In the genomic region with DNA sequence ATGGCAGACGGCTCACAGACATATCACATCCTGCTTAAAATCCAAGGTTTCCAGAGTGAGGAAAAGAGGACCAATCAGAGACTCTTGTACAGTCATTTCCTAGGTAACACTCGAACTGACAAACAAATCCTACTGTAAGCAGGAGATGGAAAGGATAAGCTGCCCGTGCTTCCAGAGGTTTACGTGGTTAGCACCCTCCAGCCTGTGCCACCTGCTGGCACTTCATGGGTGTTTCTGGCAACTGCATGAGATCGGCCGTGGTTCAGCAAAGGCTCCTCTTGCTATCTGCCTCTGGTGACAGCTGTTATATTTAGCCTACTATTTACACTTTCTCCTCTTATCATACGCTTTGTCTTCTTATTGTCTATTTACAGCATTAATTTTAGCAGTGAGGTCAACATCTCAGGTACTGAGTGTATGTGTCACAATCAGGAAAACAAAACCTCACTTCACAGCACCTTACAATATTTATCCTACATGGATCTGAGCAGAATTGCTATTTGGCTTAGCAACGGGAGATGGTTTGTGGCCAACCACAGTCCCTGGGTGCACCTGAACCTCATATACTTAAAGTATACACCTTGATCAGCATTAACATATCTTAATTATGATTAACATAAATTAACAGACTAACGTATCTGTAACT, we compare ENCODE assay signal across 8 cellular contexts.
A peak's percentile ranks its signal among the peaks of the same experiment; 100 is the strongest.
DNase-seq lines count a peak whose midpoint lies in the region; ATAC-seq, FAIRE-seq and TF ChIP-seq lines count a peak whose summit lies in the region.

No MANE protein-coding gene starts in this region.

- POLR2A ChIA-PET in A549 (lab: Yijun Ruan, JAX): no interaction called here

- CTCF ChIA-PET in A549 (lab: Yijun Ruan, JAX): interaction anchor here (0.6 to 1.9 kb wide), 4 partner anchors 31 to 382 kb away, joined by 3 to 6 read pairs (median 4); no protein-coding TSS in a partner anchor

- no peaks in the 10 kb centered on the region for H3K9me3 ChIP-seq in A549
- no peaks in the 10 kb centered on the region for H3K9me3 ChIP-seq in kidney (ENCODE audit: control insufficient read depth in 1 of 2, low read length in 2 of 2)

- TF ChIP-seq CTCF in A549 (IDR thresholded peaks at IDR 0.05) (peak; percentile 30; the same call in 2 of the 3 replicates), kidney (IDR thresholded peaks at IDR 0.05; ENCODE audit: borderline replicate concordance, extremely low read depth, insufficient read depth) (no peak)

- H3K36me3 ChIP-seq in kidney (ENCODE audit: control insufficient read depth in 1 of 2, insufficient read depth in 2 of 2, low read length in 2 of 2): no peaks in the 10 kb centered on the region

- WGBS in A549 (ENCODE audit: missing lambda C conversion rate): 3% methylated on average over 9 of the region's 9 CpGs

- intact Hi-C loops in Right ventricle myocardium inferior (cut with DNase I) (no loop called here), kidney (cut with DNase I) (no loop called here)

- FAIRE-seq in A549 (lab: Jason Lieb, UNC) (no peak), kidney (lab: Jason Lieb, UNC) (no peak)

- H3K4me1 ChIP-seq in A549 (no peaks in the 10 kb centered on the region), kidney (ENCODE audit: control insufficient read depth in 1 of 2, insufficient read depth in 1 of 2, low read depth in 1 of 2, low read length in 2 of 2) (no peaks in the 10 kb centered on the region)

- no peak overlapping the region for H3K9ac ChIP-seq in kidney (ENCODE audit: low read length in 2 of 2)

- no peak for TF ChIP-seq EP300 in A549 (IDR thresholded peaks at IDR 0.05)

- ATAC-seq in A549 (peak; percentile 91 to 92), Right ventricle myocardium inferior (peak; percentile 73), GM18519 (IDR thresholded peaks at IDR 0.05; ENCODE audit: low FRiP score, unreplicated experiment) (no peak), GM21737 (IDR thresholded peaks at IDR 0.05; ENCODE audit: unreplicated experiment) (no peak), HG02571 (IDR thresholded peaks at IDR 0.05; ENCODE audit: unreplicated experiment) (no peak)

- peak overlapping the region; percentile 53 for H3K4me2 ChIP-seq in A549

- peak; percentile 23 to 53 for DNase-seq in A549 (ENCODE audit: low read depth in 1 of 2, low spot score in 1 of 2)
- peak; percentile 55 for DNase-seq in M059J (ENCODE audit: low read depth)
- DNase-seq in NCI-H774 (lab: John Stamatoyannopoulos, UW): peak; percentile 95
- DNase-seq in Right ventricle myocardium inferior (ENCODE audit: missing footprints): no peak
- DNase-seq in kidney: no peak

- H3K4me3 ChIP-seq in A549 (no peak overlapping the region), kidney (ENCODE audit: low read length in 2 of 2) (no peak overlapping the region)

- 0 out of 5 replicates have a peak, but pooled peaks of 1 of the 2 experiments have one; percentile 2 for TF ChIP-seq RAD21 in A549 (conservative IDR thresholded peaks at IDR 0.05 in 1 of 2, IDR thresholded peaks at IDR 0.05 in 1 of 2)

- no peak overlapping the region for H3K27ac ChIP-seq in A549
- H3K27ac ChIP-seq in kidney (ENCODE audit: low read depth in 2 of 2, low read length in 2 of 2): no peak overlapping the region

- no peak for TF ChIP-seq POLR2A in A549 (IDR thresholded peaks at IDR 0.05; ENCODE audit: low read length)

TF ChIP-seq in A549, 52 proteins besides CTCF, POLR2A, EP300 and RAD21:
- TF ChIP-seq GATA3 (IDR thresholded peaks at IDR 0.05; ENCODE audit: borderline replicate concordance): no peak
- TF ChIP-seq, protein P1, sequence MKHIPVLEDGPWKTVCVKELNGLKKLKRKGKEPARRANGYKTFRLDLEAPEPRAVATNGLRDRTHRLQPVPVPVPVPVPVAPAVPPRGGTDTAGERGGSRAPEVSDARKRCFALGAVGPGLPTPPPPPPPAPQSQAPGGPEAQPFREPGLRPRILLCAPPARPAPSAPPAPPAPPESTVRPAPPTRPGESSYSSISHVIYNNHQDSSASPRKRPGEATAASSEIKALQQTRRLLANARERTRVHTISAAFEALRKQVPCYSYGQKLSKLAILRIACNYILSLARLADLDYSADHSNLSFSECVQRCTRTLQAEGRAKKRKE (CRISPR knock-in tag; IDR thresholded peaks at IDR 0.05; ENCODE audit: low read depth): no peak
- TF ChIP-seq FOXS1 (CRISPR knock-in tag; IDR thresholded peaks at IDR 0.05): no peak
- TF ChIP-seq EHMT2 (IDR thresholded peaks at IDR 0.05; ENCODE audit: low read depth): no peak
- no peak for TF ChIP-seq BHLHE40 (IDR thresholded peaks at IDR 0.05; ENCODE audit: low read depth, low read length)
- TF ChIP-seq SMC3 (IDR thresholded peaks at IDR 0.05): peak; percentile 29; the same call in 1 of the 3 replicates
- TF ChIP-seq HOXA7 (CRISPR knock-in tag; IDR thresholded peaks at IDR 0.05): no peak
- no peak for TF ChIP-seq CBX2 (IDR thresholded peaks at IDR 0.05; ENCODE audit: borderline replicate concordance, low read depth)
- TF ChIP-seq JUN (IDR thresholded peaks at IDR 0.05): no peak
TF ChIP-seq in A549: peak in this region for 1.

Comparison
In these comparisons a context has a peak if more than half of its experiments do, and no peak if none do; other contexts are left out.
1. ATAC-seq: peak in A549 (2 of 2) and Right ventricle myocardium inferior (single experiment); none in GM18519 (single experiment), GM21737 (single experiment) and HG02571 (single experiment).
2. DNase-seq: peak in A549 (2 of 2), M059J (single experiment) and NCI-H774 (single experiment); none in Right ventricle myocardium inferior (single experiment) and kidney (single experiment).